22 cellular contexts compared by ENCODE assay signal in the genomic region with DNA sequence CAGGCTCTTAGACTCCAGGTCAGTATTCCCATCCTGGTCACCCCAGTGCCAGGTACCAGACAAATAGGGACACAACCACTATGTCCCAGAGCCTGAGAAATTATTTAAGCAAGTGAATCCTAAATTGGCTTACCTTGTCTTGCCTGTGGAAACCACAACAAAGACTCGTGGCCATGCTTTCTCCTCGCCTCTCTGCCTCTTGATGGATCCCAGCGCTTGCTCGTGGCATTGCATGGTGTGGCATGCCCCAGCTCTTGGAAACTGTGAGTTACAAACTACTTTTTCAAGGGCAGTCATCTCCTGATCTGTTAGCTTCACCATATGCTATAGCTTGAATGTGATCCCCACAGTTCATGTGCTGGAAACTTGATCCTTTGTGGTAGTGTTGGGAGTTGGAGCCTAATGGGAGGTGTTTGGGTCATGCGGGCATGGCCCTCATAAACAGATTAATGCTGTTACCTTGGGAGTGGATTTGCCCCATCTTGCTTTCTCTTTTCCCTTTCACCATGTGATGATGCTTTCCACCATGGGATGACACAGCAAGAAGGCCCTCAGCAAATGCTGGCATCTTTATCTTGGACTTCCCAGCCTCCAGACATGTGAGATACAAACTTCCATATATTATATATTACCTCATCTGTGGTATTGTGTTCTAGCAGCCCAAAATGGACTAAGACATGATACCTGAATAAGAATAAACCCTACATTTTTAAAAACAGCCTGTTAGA. TPM values are rescaled to one million over a fixed set of nuclear protein-coding genes. Genes with fewer than 3 reads are reported as not detected.
DNase-seq lines count a peak whose midpoint lies in the region.
"Had no signal": no experiment of that assay in that cellular context is flagged by ENCODE, and none has a peak within 500 bp of the region (broad histone marks: within the 10 kb centered on the region; RNA-seq: fewer than 3 reads in every experiment).

No MANE protein-coding gene starts in this region.

- no peaks in the 10 kb centered on the region for H3K79me1 ChIP-seq in trophoblast cell (ENCODE audit: low read length)

- DNase-seq in NCI-H82 (lab: John Stamatoyannopoulos, UW) = peak; percentile 46
- no peak for DNase-seq in NCI-H82 treated with DMSO at 0.1 percent for 48 hours (lab: John Stamatoyannopoulos, UW; ENCODE audit: unreplicated experiment)
- no peak for DNase-seq in Karpas-422
- peak; percentile 31 for DNase-seq in amniotic epithelial cell (ENCODE audit: low read depth)
- DNase-seq in trophoblast cell = peak; percentile 35 to 37
- DNase-seq in posterior cingulate gyrus = no peak
- no peak for DNase-seq in NCI-H187 (lab: John Stamatoyannopoulos, UW)
- no peak for DNase-seq in DMS53 treated with DMSO at 0.1 percent for 48 hours (lab: John Stamatoyannopoulos, UW; ENCODE audit: unreplicated experiment)
- DNase-seq: Calu3; IMR-90; NCI-H1092; NCI-H1417 treated with DMSO at 0.1 percent for 48 hours; NCI-H1694 treated with DMSO at 0.1 percent for 48 hours; NCI-H2081 treated with DMSO at 0.1 percent for 48 hours; NCI-H748 treated with DMSO at 0.1 percent for 48 hours; NK-92 treated with Interleukin-12 subunit alpha and Interleukin-12 subunit beta, amount 100 ng/mL, for 24 hours; Right ventricle myocardium superior; RPMI8226 had no signal

- WGBS in trophoblast cell (ENCODE audit: extremely low coverage, insufficient coverage, insufficient read length) = no CpG with 5 or more reads among the region's 5 CpGs

- no peak overlapping the region for H3K4ac ChIP-seq in trophoblast cell (ENCODE audit: low read depth, low read length)

- no peaks in the 10 kb centered on the region for H3K9me2 ChIP-seq in Karpas-422 (replicated peaks; ENCODE audit: insufficient read depth, low read length)

- H3K4me2 ChIP-seq in Karpas-422 (ENCODE audit: low read depth, low read length, poor library complexity, severe bottlenecking) = no peak overlapping the region
- no peak overlapping the region for H3K4me2 ChIP-seq in trophoblast cell (ENCODE audit: low read length)
- H3K4me2 ChIP-seq: GM23338 had no signal

- H4K8ac ChIP-seq in trophoblast cell (ENCODE audit: low read depth, low read length) = no peak overlapping the region

- no peak overlapping the region for H3K18ac ChIP-seq in trophoblast cell (ENCODE audit: low read length)

- H3K27me3 ChIP-seq in Karpas-422 (ENCODE audit: low read length) (no peaks in the 10 kb centered on the region), trophoblast cell (ENCODE audit: insufficient read depth, low read length) (no peaks in the 10 kb centered on the region)
- H3K27me3 ChIP-seq: SJSA1 had no signal

- no peaks in the 10 kb centered on the region for H4K20me1 ChIP-seq in Karpas-422 (ENCODE audit: insufficient read depth, low read depth, low read length)

- no peaks in the 10 kb centered on the region for H3K79me2 ChIP-seq in Karpas-422 (ENCODE audit: low read length)
- H3K79me2 ChIP-seq in trophoblast cell (ENCODE audit: control insufficient read depth, insufficient read depth, low read length, poor library complexity) = no peaks in the 10 kb centered on the region

- no peak overlapping the region for H3K14ac ChIP-seq in trophoblast cell (ENCODE audit: low read length)

- H3K27ac ChIP-seq in Karpas-422 (ENCODE audit: low read length) (no peak overlapping the region), trophoblast cell (ENCODE audit: low read depth, low read length) (no peak overlapping the region)
- H3K27ac ChIP-seq: SJSA1 had no signal

- H3K4me3 ChIP-seq in Karpas-422 (ENCODE audit: low read length) (no peak overlapping the region), trophoblast cell (ENCODE audit: low read depth, low read length) (no peak overlapping the region)
- H3K4me3 ChIP-seq: GM12878, GM23338, HAP-1, SJSA1 had no signal

- no peak overlapping the region for H3K23ac ChIP-seq in trophoblast cell (ENCODE audit: low read length)

- H3K9ac ChIP-seq in Karpas-422 (ENCODE audit: low read length) (no peak overlapping the region), trophoblast cell (ENCODE audit: low read length) (no peak overlapping the region)

- peak overlapping the region; percentile 54; the same call in 1 of the 2 replicates for H2AFZ ChIP-seq in Karpas-422 (ENCODE audit: low read length)
- H2AFZ ChIP-seq in trophoblast cell (ENCODE audit: insufficient read depth, low read length, poor library complexity) = no peak overlapping the region
- H2AFZ ChIP-seq: GM23338 had no signal

- H2BK120ac ChIP-seq in trophoblast cell (ENCODE audit: insufficient read depth, low read length, poor library complexity) = no peak overlapping the region

- H2BK12ac ChIP-seq in trophoblast cell (ENCODE audit: low read length) = no peak overlapping the region

- H3K9me3 ChIP-seq in Karpas-422 (ENCODE audit: low read length) = no peaks in the 10 kb centered on the region
- H3K9me3 ChIP-seq in trophoblast cell (ENCODE audit: insufficient read depth, low read depth, low read length) = no peaks in the 10 kb centered on the region
- H3K9me3 ChIP-seq: HAP-1, SJSA1 had no signal

- H3K36me3 ChIP-seq in Karpas-422 (ENCODE audit: insufficient read depth, low read length) (no peaks in the 10 kb centered on the region), trophoblast cell (ENCODE audit: control insufficient read depth in 1 of 2, insufficient read depth in 2 of 2, low read length in 2 of 2) (no peaks in the 10 kb centered on the region)
- H3K36me3 ChIP-seq: HAP-1, SJSA1 had no signal

- H4K91ac ChIP-seq in trophoblast cell (ENCODE audit: low read depth, low read length) = no peak overlapping the region

- intact Hi-C loops in posterior cingulate gyrus (cut with DNase I) = no loop called here

- H2BK5ac ChIP-seq in trophoblast cell (ENCODE audit: low read depth, low read length, poor library complexity) = no peak overlapping the region

- no peaks in the 10 kb centered on the region for H3K4me1 ChIP-seq in Karpas-422 (ENCODE audit: low read length)
- no peaks in the 10 kb centered on the region for H3K4me1 ChIP-seq in trophoblast cell (ENCODE audit: control insufficient read depth in 1 of 2, insufficient read depth in 2 of 2, low read length in 2 of 2)
- H3K4me1 ChIP-seq: HAP-1, SJSA1 had no signal

- no peak overlapping the region for H2AK5ac ChIP-seq in trophoblast cell (ENCODE audit: low read length)

- no peak overlapping the region for H4K12ac ChIP-seq in trophoblast cell (ENCODE audit: low read depth, low read length)

RNA-seq across cellular contexts. Expression of a gene that starts 31.2 kb away (rescaled TPM):
- 7.0 and 14.1 TPM in 2 replicates for total RNA-seq in Karpas-422 (2014; rRNA removed; shearing (Covaris generic); ENCODE audit: low replicate concordance)
- 9.4 and 10.1 TPM in 2 replicates for polyA plus RNA-seq in trophoblast cell (2013)

Comparison
In these comparisons a context has a peak if more than half of its experiments do, and no peak if none do; other contexts are left out.
1. DNase-seq: peak in NCI-H82 (single experiment), amniotic epithelial cell (single experiment) and trophoblast cell (2 of 2); none in NCI-H82 treated with DMSO at 0.1 percent for 48 hours (single experiment), Karpas-422 (single experiment), posterior cingulate gyrus (0 of 10), NCI-H187 (0 of 2) and DMS53 treated with DMSO at 0.1 percent for 48 hours (single experiment).